1 cellular context compared by ENCODE assay signal in the genomic region with DNA sequence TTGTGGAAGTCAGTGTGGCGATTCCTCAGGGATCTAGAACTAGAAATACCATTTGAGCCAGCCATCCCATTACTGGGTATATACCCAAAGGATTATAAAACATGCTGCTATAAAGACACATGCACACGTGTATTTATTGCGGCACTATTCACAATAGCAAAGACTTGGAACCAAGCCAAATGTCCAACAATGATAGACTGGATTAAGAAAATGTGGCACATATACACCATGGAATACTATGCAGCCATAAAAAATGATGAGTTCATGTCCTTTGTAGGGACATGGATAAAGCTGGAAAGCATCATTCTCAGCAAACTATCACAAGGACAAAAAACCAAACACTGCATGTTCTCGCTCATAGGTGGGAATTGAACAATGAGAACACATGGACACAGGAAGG. TPM values are rescaled to one million over a fixed set of nuclear protein-coding genes. Genes with fewer than 3 reads are reported as not detected.
"Had no signal": no experiment of that assay in that cellular context is flagged by ENCODE, and none has a peak within 500 bp of the region (broad histone marks: within the 10 kb centered on the region; RNA-seq: fewer than 3 reads in every experiment).

No MANE protein-coding gene starts in this region.

RNA-seq across cellular contexts. Expression of gene LHCGR, which starts 16.3 kb away (rescaled TPM):
- total RNA-seq: G401 had no signal
